8 cellular contexts compared by ENCODE assay signal in genomic region chr16:68064791-68065365, GRCh38. TPM values are rescaled to one million over a fixed set of nuclear protein-coding genes. Genes with fewer than 3 reads are reported as not detected.
A peak's percentile ranks its signal among the peaks of the same experiment; 100 is the strongest.
DNase-seq lines count a peak whose midpoint lies in the region; ATAC-seq and TF ChIP-seq lines count a peak whose summit lies in the region.

No MANE protein-coding gene starts in this region.

- no peaks in the 10 kb centered on the region for H3K9me3 Mint-ChIP-seq in activated CD4-positive, alpha-beta T cell treated with anti-CD3 and anti-CD28 coated beads for 36 hours (ENCODE audit: low read depth)
- no peaks in the 10 kb centered on the region for H3K9me3 Mint-ChIP-seq in chondrocyte (ENCODE audit: low read depth)

- TF ChIP-seq POLR2A in right lobe of liver (IDR thresholded peaks at IDR 0.05), result no peak

- peak; percentile 80 for TF ChIP-seq CTCF in GM12874 (IDR thresholded peaks at IDR 0.05; ENCODE audit: insufficient read depth, low read depth, low read length)
- peak; percentile 89 for TF ChIP-seq CTCF in chondrocyte (IDR thresholded peaks at IDR 0.05)
- peak; percentile 69 to 87 (median 86) for TF ChIP-seq CTCF in right lobe of liver (IDR thresholded peaks at IDR 0.05)

- ATAC-seq in activated CD4-positive, alpha-beta T cell treated with anti-CD3 and anti-CD28 coated beads for 36 hours, result peak; percentile 81
- ATAC-seq in right lobe of liver (peak; percentile 89 to 91 (median 90)), HG02588 (IDR thresholded peaks at IDR 0.05; ENCODE audit: unreplicated experiment) (no peak)

- H3K27ac Mint-ChIP-seq in activated CD4-positive, alpha-beta T cell treated with anti-CD3 and anti-CD28 coated beads for 36 hours, result peak overlapping the region; percentile 69
- peak overlapping the region; percentile 88 for H3K27ac Mint-ChIP-seq in chondrocyte (ENCODE audit: unreplicated experiment)

- peak; percentile 82 for DNase-seq in 8988T
- DNase-seq in NCI-H2171 (lab: John Stamatoyannopoulos, UW), result peak; percentile 36
- peak; percentile 85 for DNase-seq in activated CD4-positive, alpha-beta T cell treated with anti-CD3 and anti-CD28 coated beads for 36 hours
- peak; percentile 46 for DNase-seq in chondrocyte (ENCODE audit: low spot score)
- peak; percentile 74 to 77 (median 75) for DNase-seq in right lobe of liver
- peak in 2 of 3 experiments; percentile 40 to 53 for DNase-seq in stimulated activated CD4-positive, alpha-beta T cell treated with anti-CD3 and anti-CD28 coated beads, TNF-alpha, amount 100 ng/mL, for 4 hours (ENCODE audit: low read depth in 3 of 3)

- H3K9me3 ChIP-seq in right lobe of liver, result no peaks in the 10 kb centered on the region

- POLR2A ChIA-PET in activated CD4-positive, alpha-beta T cell treated with anti-CD3 and anti-CD28 coated beads for 36 hours (lab: Charles Lee), result interaction anchor here (0.7 kb wide), 1 partner anchor 172 kb away, joined by 3 read pairs; no protein-coding TSS in a partner anchor

- no peak overlapping the region for H3K4me3 Mint-ChIP-seq in activated CD4-positive, alpha-beta T cell treated with anti-CD3 and anti-CD28 coated beads for 36 hours
- no peak overlapping the region for H3K4me3 Mint-ChIP-seq in chondrocyte (ENCODE audit: unreplicated experiment)

- H3K4me1 ChIP-seq in right lobe of liver, result peaks cover 0 to 8% (median under 1%) of the 10 kb centered on the region in 4 donors

- peak overlapping the region in 1 of 3 donors; percentile 4 for H3K27ac ChIP-seq in right lobe of liver

- H3K27me3 ChIP-seq in right lobe of liver, result no peaks in the 10 kb centered on the region

- peaks cover 67% of the 10 kb centered on the region for H3K4me1 Mint-ChIP-seq in activated CD4-positive, alpha-beta T cell treated with anti-CD3 and anti-CD28 coated beads for 36 hours
- peaks cover 35% of the 10 kb centered on the region for H3K4me1 Mint-ChIP-seq in chondrocyte (ENCODE audit: low read depth)

- no peaks in the 10 kb centered on the region for H3K27me3 Mint-ChIP-seq in activated CD4-positive, alpha-beta T cell treated with anti-CD3 and anti-CD28 coated beads for 36 hours
- H3K27me3 Mint-ChIP-seq in chondrocyte (ENCODE audit: low read depth), result no peaks in the 10 kb centered on the region

- H3K4me3 ChIP-seq in right lobe of liver, result no peak overlapping the region

- peaks cover 37% of the 10 kb centered on the region for H3K36me3 Mint-ChIP-seq in activated CD4-positive, alpha-beta T cell treated with anti-CD3 and anti-CD28 coated beads for 36 hours (ENCODE audit: low read depth)
- peaks cover 7% of the 10 kb centered on the region for H3K36me3 Mint-ChIP-seq in chondrocyte (ENCODE audit: low read depth)

- CTCF ChIA-PET in activated CD4-positive, alpha-beta T cell treated with anti-CD3 and anti-CD28 coated beads for 36 hours (lab: Charles Lee), result interaction anchor here (0.6 to 2.9 kb wide), 26 partner anchors 9 to 548 kb away, joined by 3 to 15 read pairs (median 4); partner anchors contain the start of genes NFATC3 and PSMB10

- H3K36me3 ChIP-seq in right lobe of liver, result peaks cover 0 to 4% (median 0%) of the 10 kb centered on the region in 4 donors

- intact Hi-C loops in activated CD4-positive, alpha-beta T cell treated with anti-CD3 and anti-CD28 coated beads for 36 hours (cut with DNase I, micrococcal nuclease), result loop anchor here in 1 of 2 experiments (1.0 to 2.0 kb wide), 3 partner anchors 72 to 248 kb away; no protein-coding TSS in a partner anchor
- intact Hi-C loops in right lobe of liver (cut with DNase I), result no loop called here

- WGBS in right lobe of liver (ENCODE audit: insufficient coverage, low coverage, low lambda C conversion rate, missing lambda C conversion rate), result 36% methylated on average over 2 of the region's 2 CpGs

RNA-seq across cellular contexts. Expression of gene NFATC3, which starts 20.3 kb away (rescaled TPM):
- total RNA-seq in activated CD4-positive, alpha-beta T cell treated with anti-CD3 and anti-CD28 coated beads for 36 hours, result 10 to 100 TPM; 68.4 to 81.2 TPM
- total RNA-seq in chondrocyte (32.2 to 38.0 TPM (median 37.7 TPM) in 3 replicates), right lobe of liver (10 to 100 TPM; 19.9 to 30.1 (median 25.1) TPM)

RNA-seq across cellular contexts. Expression of gene DUS2, which starts 41.8 kb away (rescaled TPM):
- 10 to 100 TPM; 29.5 to 33.1 TPM for total RNA-seq in activated CD4-positive, alpha-beta T cell treated with anti-CD3 and anti-CD28 coated beads for 36 hours
- total RNA-seq in chondrocyte, result 12.2 to 15.9 TPM (median 12.7 TPM) in 3 replicates
- 10 to 100 TPM in 2 of 6 experiments, 1 to 10 TPM in 4; 7.9 to 16.4 (median 9.2) TPM for total RNA-seq in right lobe of liver

RNA-seq across cellular contexts. Expression of gene DDX28, which starts 41.8 kb away (rescaled TPM):
- 10 to 100 TPM; 13.7 to 17.1 TPM for total RNA-seq in activated CD4-positive, alpha-beta T cell treated with anti-CD3 and anti-CD28 coated beads for 36 hours
- total RNA-seq in chondrocyte, result 5.8 to 6.7 TPM (median 6.6 TPM) in 3 replicates
- 1 to 10 TPM; 5.4 to 10.0 (median 6.3) TPM for total RNA-seq in right lobe of liver

RNA-seq across cellular contexts. Expression of gene DPEP2NB, which starts 49.2 kb away (rescaled TPM):
- total RNA-seq in activated CD4-positive, alpha-beta T cell treated with anti-CD3 and anti-CD28 coated beads for 36 hours, result not detected
- not detected in 3 replicates for total RNA-seq in chondrocyte
- not detected for total RNA-seq in right lobe of liver
